In genomic region chr1:29333008-29333407, GRCh38 we compare ENCODE assay signal across 20 cellular contexts.
"Had no signal": no experiment of that assay in that cellular context is flagged by ENCODE, and none has a peak within 500 bp of the region (broad histone marks: within the 10 kb centered on the region; RNA-seq: fewer than 3 reads in every experiment).

No MANE protein-coding gene starts in this region.

- DNase-seq: activated CD4-positive, alpha-beta memory T cell treated with anti-CD3 and anti-CD28 coated beads, Interleukin-2, amount 10 ng/mL, durations not matched to agents 7 days and 5 days; activated CD4-positive, alpha-beta T cell treated with anti-CD3 and anti-CD28 coated beads for 4 hours; activated CD4-positive, CD25-positive, alpha-beta regulatory T cell; activated effector memory CD4-positive, alpha-beta T cell treated with Interleukin-2 at 50 U/mL for 16 hours; activated naive CD4-positive, alpha-beta T cell treated with anti-CD3 and anti-CD28 coated beads for 36 hours; activated naive CD8-positive, alpha-beta T cell treated with anti-CD3 and anti-CD28 coated beads, Interleukin-2, amount 10 ng/mL, durations not matched to agents 7 days and 5 days; activated T-cell treated with anti-CD3 and anti-CD28 coated beads, Interleukin-2, amount 50 U/mL, for 72 hours; amniotic stem cell; colonic mucosa; dorsolateral prefrontal cortex; effector memory CD8-positive, alpha-beta T cell; kidney; naive thymus-derived CD4-positive, alpha-beta T cell; occipital lobe; spleen; stimulated activated CD4-positive, alpha-beta T cell treated with anti-CD3 and anti-CD28 coated beads, Interleukin-4, amount 100 ng/mL, for 1 hour; stimulated activated naive CD4-positive, alpha-beta T cell; testis had no signal

- H3K4me3 ChIP-seq: colonic mucosa, dorsolateral prefrontal cortex, lung, spleen, testis, vagina had no signal

- H3K36me3 ChIP-seq: colonic mucosa, spleen, vagina had no signal

- H3K27me3 ChIP-seq: colonic mucosa, testis, vagina had no signal

- H3K27ac ChIP-seq: colonic mucosa, spleen, testis, vagina had no signal

- ATAC-seq: activated T-cell treated with anti-CD3 and anti-CD28 coated beads, Interleukin-2, amount 50 U/mL, for 72 hours; effector memory CD8-positive, alpha-beta T cell; naive thymus-derived CD4-positive, alpha-beta T cell had no signal

- H3K4me1 ChIP-seq: colonic mucosa, spleen, testis, vagina had no signal

- H3K9me3 ChIP-seq: colonic mucosa, spleen, testis, vagina had no signal
